Comparison of ENCODE assay signal across 8 cellular contexts in genomic region chr14:49598182-49598478, GRCh38. TPM values are rescaled to one million over a fixed set of nuclear protein-coding genes. Genes with fewer than 3 reads are reported as not detected.
DNase-seq lines count a peak whose midpoint lies in the region; FAIRE-seq and TF ChIP-seq lines count a peak whose summit lies in the region.

No MANE protein-coding gene starts in this region.

- no peak overlapping the region for H3K18ac ChIP-seq in mesendoderm (ENCODE audit: low read length)

- peak overlapping the region; percentile 98 for H3K4me3 Mint-ChIP-seq in chondrocyte (ENCODE audit: unreplicated experiment)

- in situ Hi-C loops in G401 (cut with HindIII; ENCODE audit: low sequenced_read_pairs): no loop called here

- no peak overlapping the region for H2AK5ac ChIP-seq in mesendoderm (ENCODE audit: low read length)

- H2BK15ac ChIP-seq in mesendoderm (replicated peaks; ENCODE audit: low read depth): no peak overlapping the region

- H2BK5ac ChIP-seq in mesendoderm (ENCODE audit: low read length): no peak overlapping the region

- H3K4me1 Mint-ChIP-seq in chondrocyte (ENCODE audit: low read depth): peaks cover 28% of the 10 kb centered on the region

- H3K36me3 ChIP-seq in mesendoderm (ENCODE audit: control insufficient read depth, insufficient read depth, low read length) (no peaks in the 10 kb centered on the region), vagina (no peaks in the 10 kb centered on the region)

- H3K4me1 ChIP-seq in mesendoderm (ENCODE audit: control insufficient read depth, low read depth, low read length) (no peaks in the 10 kb centered on the region), vagina (peaks cover 13% of the 10 kb centered on the region)

- H3K9ac ChIP-seq in mesendoderm (ENCODE audit: low read length): peak overlapping the region; percentile 99

- peak overlapping the region; percentile 99 for H3K56ac ChIP-seq in mesendoderm (ENCODE audit: low read length)

- no peak overlapping the region for H4K8ac ChIP-seq in mesendoderm (ENCODE audit: low read depth, low read length)

- FAIRE-seq in GM19239 (lab: Jason Lieb, UNC): no peak

- H2BK120ac ChIP-seq in mesendoderm (ENCODE audit: low read depth, low read length): no peak overlapping the region

- H3K27ac ChIP-seq in mesendoderm (ENCODE audit: low read depth, low read length): peak overlapping the region; percentile 71
- H3K27ac ChIP-seq in vagina: peak overlapping the region; percentile 94

- H3K27ac Mint-ChIP-seq in chondrocyte (ENCODE audit: unreplicated experiment): peak overlapping the region; percentile 97

- H3K4me3 ChIP-seq in Jurkat, Clone E6-1 (ENCODE audit: low read length): peak overlapping the region; percentile 98
- H3K4me3 ChIP-seq in mesendoderm (ENCODE audit: low read length) (peak overlapping the region; percentile 86), vagina (peak overlapping the region; percentile 83 to 95)

- no peak overlapping the region for H4K5ac ChIP-seq in mesendoderm (ENCODE audit: low read length)

- no CpG with 5 or more reads among the region's 15 CpGs for WGBS in mesendoderm (ENCODE audit: extremely low coverage, insufficient coverage, low lambda C conversion rate)

- TF ChIP-seq POLR2A in vagina (IDR thresholded peaks at IDR 0.05): no peak

- H3K4ac ChIP-seq in mesendoderm (ENCODE audit: low read depth, low read length): no peak overlapping the region

- H3K79me2 ChIP-seq in mesendoderm (ENCODE audit: control insufficient read depth, insufficient read depth, low read length): peaks cover 7% of the 10 kb centered on the region

- peak overlapping the region; percentile 75 for H3K4me2 ChIP-seq in mesendoderm (ENCODE audit: low read length)

- H3K9me3 Mint-ChIP-seq in chondrocyte (ENCODE audit: low read depth): no peaks in the 10 kb centered on the region

- no peaks in the 10 kb centered on the region for H3K27me3 Mint-ChIP-seq in chondrocyte (ENCODE audit: low read depth)

- H3K36me3 Mint-ChIP-seq in chondrocyte (ENCODE audit: low read depth): no peaks in the 10 kb centered on the region

- H3K9me3 ChIP-seq in vagina: no peaks in the 10 kb centered on the region

- intact Hi-C loops in vagina (cut with DNase I): no loop called here

- H3K27me3 ChIP-seq in mesendoderm (ENCODE audit: insufficient read depth, low read length, poor library complexity): no peaks in the 10 kb centered on the region
- no peaks in the 10 kb centered on the region for H3K27me3 ChIP-seq in vagina

- H3K79me1 ChIP-seq in mesendoderm (ENCODE audit: low read length): peaks cover 2% of the 10 kb centered on the region

- peak overlapping the region; percentile 7 for H3K23ac ChIP-seq in mesendoderm (ENCODE audit: low read length)

- peak; percentile 36 for DNase-seq in G401 (ENCODE audit: low spot score)
- DNase-seq in Jurkat, Clone E6-1 (ENCODE audit: low read depth, low spot score): no peak
- DNase-seq in chondrocyte (ENCODE audit: low spot score): no peak
- DNase-seq in mesendoderm: no peak
- peak in 1 of 2 donors; percentile 67 for DNase-seq in vagina (ENCODE audit: extremely low spot score in 2 of 2)
- DNase-seq in GM19239 (ENCODE audit: insufficient read length, low spot score): no peak
- DNase-seq in GDM1 (lab: John Stamatoyannopoulos, UW): no peak
- no peak for DNase-seq in stimulated activated CD4-positive, alpha-beta T cell treated with anti-CD3 and anti-CD28 coated beads, Interleukin-2, amount 100 ng/mL, for 48 hours

- TF ChIP-seq CTCF in chondrocyte (IDR thresholded peaks at IDR 0.05) (no peak), vagina (IDR thresholded peaks at IDR 0.05) (no peak)

RNA-seq across cellular contexts. Expression of gene LRR1, which starts 0.6 kb away (rescaled TPM):
- total RNA-seq in G401 (2014; rRNA removed; shearing (Covaris generic)): 28.6 and 41.1 TPM in 2 replicates
- polyA plus RNA-seq in Jurkat, Clone E6-1 (2012; ENCODE audit: insufficient read depth, insufficient read length): 62.2 TPM
- total RNA-seq in chondrocyte (8.5 to 13.9 TPM (median 11.6 TPM) in 3 replicates), vagina (3.7 TPM)
- polyA plus RNA-seq in mesendoderm (2013, experiment 1 of 2): 33.2 TPM
- polyA plus RNA-seq in mesendoderm (2013, experiment 2 of 2): 32.8 TPM

RNA-seq across cellular contexts. Expression of gene RPS29, which starts 11.9 kb away (rescaled TPM):
- 3,018 and 4,408 TPM in 2 replicates for total RNA-seq in G401 (2014; rRNA removed; shearing (Covaris generic))
- 5,160 TPM for polyA plus RNA-seq in Jurkat, Clone E6-1 (2012; ENCODE audit: insufficient read depth, insufficient read length)
- total RNA-seq in chondrocyte: 697 to 843 TPM (median 729 TPM) in 3 replicates
- polyA plus RNA-seq in mesendoderm (2013, experiment 1 of 2): 20,930 TPM
- 20,188 TPM for polyA plus RNA-seq in mesendoderm (2013, experiment 2 of 2)
- total RNA-seq in vagina: 3,080 TPM

RNA-seq across cellular contexts. Expression of gene RPL36AL, which starts 22.3 kb away (rescaled TPM):
- 173 and 210 TPM in 2 replicates for total RNA-seq in G401 (2014; rRNA removed; shearing (Covaris generic))
- polyA plus RNA-seq in Jurkat, Clone E6-1 (2012; ENCODE audit: insufficient read depth, insufficient read length): 479 TPM
- 132 to 146 TPM (median 144 TPM) in 3 replicates for total RNA-seq in chondrocyte
- 749 TPM for polyA plus RNA-seq in mesendoderm (2013, experiment 1 of 2)
- polyA plus RNA-seq in mesendoderm (2013, experiment 2 of 2): 740 TPM
- 208 TPM for total RNA-seq in vagina

RNA-seq across cellular contexts. Expression of gene MGAT2, which starts 22.5 kb away (rescaled TPM):
- 47.9 and 58.3 TPM in 2 replicates for total RNA-seq in G401 (2014; rRNA removed; shearing (Covaris generic))
- 30.1 TPM for polyA plus RNA-seq in Jurkat, Clone E6-1 (2012; ENCODE audit: insufficient read depth, insufficient read length)
- total RNA-seq in chondrocyte (51.2 to 58.2 TPM (median 53.5 TPM) in 3 replicates), vagina (11.3 TPM)
- polyA plus RNA-seq in mesendoderm (2013, experiment 1 of 2): 19.9 TPM
- polyA plus RNA-seq in mesendoderm (2013, experiment 2 of 2): 20.1 TPM

RNA-seq across cellular contexts. Expression of gene DNAAF2, which starts 36.9 kb away (rescaled TPM):
- total RNA-seq in G401 (2014; rRNA removed; shearing (Covaris generic)): 16.2 and 21.7 TPM in 2 replicates
- 9.1 TPM for polyA plus RNA-seq in Jurkat, Clone E6-1 (2012; ENCODE audit: insufficient read depth, insufficient read length)
- 5.2 to 5.6 TPM (median 5.5 TPM) in 3 replicates for total RNA-seq in chondrocyte
- 15.5 TPM for polyA plus RNA-seq in mesendoderm (2013, experiment 1 of 2)
- polyA plus RNA-seq in mesendoderm (2013, experiment 2 of 2): 19.3 TPM
- total RNA-seq in vagina: 7.9 TPM
